Comparison of ENCODE assay signal across 1 cellular context in the genomic region with DNA sequence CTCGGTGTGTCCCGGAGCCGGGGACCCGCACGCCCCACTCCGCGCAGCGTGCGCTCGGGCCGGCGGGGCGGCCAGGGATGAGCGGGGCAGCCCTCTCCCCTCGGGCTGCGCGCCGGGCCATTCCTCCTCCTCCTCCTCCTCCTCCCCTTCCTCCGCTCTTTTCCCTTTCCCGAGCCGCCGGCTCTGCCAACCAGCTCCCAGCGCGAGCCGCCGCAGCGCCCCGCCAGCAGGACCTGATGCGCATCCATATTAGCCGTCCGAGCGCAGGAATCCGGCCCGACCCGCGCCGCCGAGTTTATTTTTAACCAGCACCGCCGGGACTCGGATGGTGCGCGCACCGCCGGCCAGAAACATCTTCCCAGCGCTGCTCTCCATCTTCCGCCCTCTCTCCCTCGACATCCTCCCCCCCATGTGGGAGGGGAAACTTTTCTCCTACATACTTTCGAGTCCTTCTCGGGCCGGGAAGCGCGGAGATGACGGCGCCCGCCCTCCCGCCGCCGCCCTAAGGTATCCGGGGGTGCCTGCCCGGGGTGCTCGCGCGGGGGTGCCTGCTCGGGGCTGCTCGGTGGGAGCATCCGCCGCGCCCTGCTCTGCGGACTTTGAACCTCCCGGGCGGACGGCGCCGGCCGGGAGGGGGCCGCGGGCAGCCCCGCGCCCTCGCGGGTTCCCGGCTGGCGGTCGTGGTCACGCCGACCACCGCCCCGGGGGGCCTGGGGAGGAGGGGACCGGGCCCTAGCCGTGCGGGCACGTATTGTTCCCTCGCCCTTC.
TF ChIP-seq lines count a peak whose summit lies in the region.

No MANE protein-coding gene starts in this region.

TF ChIP-seq in K562, 482 proteins besides CTCF, POLR2A, EP300 and RAD21 (continued from another document):
- no peak; the same call in 1 of the 2 replicates for TF ChIP-seq ZNF740 (CRISPR knock-in tag; IDR thresholded peaks at IDR 0.05)
- TF ChIP-seq ZNF740 (tag; IDR thresholded peaks at IDR 0.05): peak in 1 of 2 experiments; percentile 61; a peak in 2 of 4 replicates
- TF ChIP-seq RB1 (IDR thresholded peaks at IDR 0.05; ENCODE audit: low read depth): peak; percentile 72
- peak; percentile 68 for TF ChIP-seq GATAD2B (IDR thresholded peaks at IDR 0.05; ENCODE audit: borderline replicate concordance)
- peak; percentile 4; the same call in 1 of the 2 replicates for TF ChIP-seq PML (IDR thresholded peaks at IDR 0.05; ENCODE audit: low read length)
- TF ChIP-seq HIVEP1 (CRISPR knock-in tag; IDR thresholded peaks at IDR 0.05): 0 out of 2 replicates have a peak, but pooled peaks have one; percentile 23
- peak; percentile 71 for TF ChIP-seq POLR2G (IDR thresholded peaks at IDR 0.05; ENCODE audit: low read depth, low read length)
- TF ChIP-seq CBX1 (IDR thresholded peaks at IDR 0.05; ENCODE audit: low read depth): no peak
- TF ChIP-seq NONO (IDR thresholded peaks at IDR 0.05; ENCODE audit: low read depth in 2 of 2, low read length in 1 of 2): peak in 1 of 2 experiments; percentile 57; a peak in 1 of 4 replicates
- TF ChIP-seq HDAC2 (IDR thresholded peaks at IDR 0.05): peak; percentile 48; the same call in 1 of the 2 replicates
- TF ChIP-seq SNAPC5 (CRISPR knock-in tag; IDR thresholded peaks at IDR 0.05): no peak
- peak; percentile 37 for TF ChIP-seq TBP (optimal IDR thresholded peaks at IDR 0.05; ENCODE audit: low read depth, low read length)
- TF ChIP-seq KDM1A (IDR thresholded peaks at IDR 0.05): peak in 1 of 2 experiments; percentile 65; a peak in 2 of 4 replicates
- peak; percentile 21 for TF ChIP-seq HMGN3 (IDR thresholded peaks at IDR 0.05; ENCODE audit: borderline replicate concordance, extremely low read depth, insufficient read length, low read depth, low read length)
- TF ChIP-seq SIN3B (IDR thresholded peaks at IDR 0.05; ENCODE audit: low read depth): 0 out of 2 replicates have a peak, but pooled peaks have one; percentile 38
